8 cellular contexts compared by ENCODE assay signal in the genomic region with DNA sequence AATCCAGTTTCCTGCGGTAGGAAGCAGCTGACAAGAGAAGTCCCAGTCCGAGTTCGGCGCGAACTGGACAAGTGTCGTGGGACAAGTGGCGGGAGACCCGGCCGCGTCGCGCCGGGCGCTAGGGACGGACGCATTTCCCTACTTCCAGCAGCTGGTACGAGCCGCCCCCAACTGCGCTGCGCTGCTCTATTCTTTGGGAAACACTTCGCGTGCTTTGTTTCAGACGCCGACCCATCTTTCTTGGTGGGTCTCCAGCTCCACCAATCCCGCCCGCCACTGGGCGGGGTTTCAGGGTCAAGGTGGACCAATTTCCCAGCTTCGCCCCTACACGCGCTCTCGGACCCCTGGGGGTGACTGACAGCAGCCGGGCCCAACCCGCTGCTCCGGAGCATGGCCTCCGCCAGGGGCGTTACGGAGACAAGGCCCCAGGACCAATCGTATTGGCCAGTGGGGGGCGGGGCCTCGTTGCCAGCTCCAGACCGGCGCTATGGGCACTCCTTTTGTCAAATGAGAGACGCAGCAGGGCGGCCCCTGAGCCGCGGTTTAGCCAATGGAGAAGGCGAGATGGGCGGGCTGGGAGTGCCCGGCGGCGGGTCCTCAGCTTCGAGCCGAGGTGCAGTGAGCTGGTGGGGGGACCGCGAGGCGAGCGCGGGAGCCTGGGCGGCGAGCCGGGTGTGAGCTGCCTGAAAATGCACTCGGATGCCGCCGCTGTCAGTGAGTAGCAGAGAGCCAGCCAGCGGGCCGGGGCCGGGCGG. TPM values are rescaled to one million over a fixed set of nuclear protein-coding genes. Genes with fewer than 3 reads are reported as not detected.
DNase-seq lines count a peak whose midpoint lies in the region; ATAC-seq, FAIRE-seq and TF ChIP-seq lines count a peak whose summit lies in the region.

A gene (plus strand): TSS at position 600 of the 755 bp plus-strand sequence. CDS start 90 bp downstream, at position 690.

- ATAC-seq in GM21786 (IDR thresholded peaks at IDR 0.05; ENCODE audit: unreplicated experiment), result peak; percentile 90
- ATAC-seq in activated T-cell treated with anti-CD3 and anti-CD28 coated beads, Interleukin-2, amount 50 U/mL, for 72 hours (replicated peaks in 1 of 2), result peak; percentile 91
- peak; percentile 98 for ATAC-seq in esophagus mucosa

- H3K4me3 Mint-ChIP-seq in activated T-cell treated with anti-CD3 and anti-CD28 coated beads, Interleukin-2, amount 50 U/mL, for 72 hours, result peak within 1 kb of the TSS; percentile 87 to 95

- H3K4me1 Mint-ChIP-seq in activated T-cell treated with anti-CD3 and anti-CD28 coated beads, Interleukin-2, amount 50 U/mL, for 72 hours (ENCODE audit: low read depth), result peaks cover 30% of the 10 kb centered on the region

- H3K9me2 ChIP-seq in DOHH2 (replicated peaks; ENCODE audit: control insufficient read depth, low read length), result no peaks in the 10 kb centered on the region

- H3K9me3 ChIP-seq in DOHH2 (ENCODE audit: control insufficient read depth, insufficient read depth, low read length), result no peaks in the 10 kb centered on the region
- no peaks in the 10 kb centered on the region for H3K9me3 ChIP-seq in KOPT-K1 (ENCODE audit: insufficient read depth, low read length, poor library complexity, severe bottlenecking)
- H3K9me3 ChIP-seq in muscle layer of colon (ENCODE audit: low read length), result no peaks in the 10 kb centered on the region

- peaks cover 13% of the 10 kb centered on the region for H3K4me1 ChIP-seq in DOHH2 (ENCODE audit: control insufficient read depth, low read length)
- H3K4me1 ChIP-seq in muscle layer of colon (ENCODE audit: insufficient read depth, low read length), result peaks cover 13% of the 10 kb centered on the region

- H3K27ac Mint-ChIP-seq in activated T-cell treated with anti-CD3 and anti-CD28 coated beads, Interleukin-2, amount 50 U/mL, for 72 hours, result peak within 1 kb of the TSS; percentile 95

- H3K79me2 ChIP-seq in DOHH2 (ENCODE audit: control insufficient read depth, low read length), result peaks cover 41% of the 10 kb centered on the region

- H4K20me1 ChIP-seq in DOHH2 (ENCODE audit: control insufficient read depth, insufficient read depth, low read depth, low read length), result no peaks in the 10 kb centered on the region

- H3K36me3 Mint-ChIP-seq in activated T-cell treated with anti-CD3 and anti-CD28 coated beads, Interleukin-2, amount 50 U/mL, for 72 hours (ENCODE audit: insufficient read depth in 2 of 2), result peaks cover 2 to 3% of the 10 kb centered on the region in 2 donors

- DNase-seq in RCC 7860 (ENCODE audit: low spot score), result peak; percentile 98
- peak; percentile 99 for DNase-seq in activated T-cell treated with anti-CD3 and anti-CD28 coated beads, Interleukin-2, amount 50 U/mL, for 72 hours
- DNase-seq in stimulated activated CD8-positive, alpha-beta memory T cell treated with anti-CD3 and anti-CD28 coated beads, Interleukin-7, amount 100 ng/mL, for 24 hours (ENCODE audit: low read depth), result peak; percentile 98

- H3F3A ChIP-seq in DOHH2 (ENCODE audit: control insufficient read depth, insufficient read depth), result peaks cover 8% of the 10 kb centered on the region; the same call in 1 of the 2 replicates

- H3K4me3 ChIP-seq in DOHH2 (ENCODE audit: low read length) (peak within 1 kb of the TSS; percentile 95), muscle layer of colon (ENCODE audit: low read depth in 1 of 2, low read length in 2 of 2) (peak within 1 kb of the TSS; percentile 88 to 96)

- H3K9me3 Mint-ChIP-seq in activated T-cell treated with anti-CD3 and anti-CD28 coated beads, Interleukin-2, amount 50 U/mL, for 72 hours, result no peaks in the 10 kb centered on the region

- H3K27me3 ChIP-seq in DOHH2 (ENCODE audit: control insufficient read depth, low read length), result no peaks in the 10 kb centered on the region
- no peaks in the 10 kb centered on the region for H3K27me3 ChIP-seq in muscle layer of colon (ENCODE audit: control insufficient read depth in 1 of 2, insufficient read depth in 2 of 2, low read length in 2 of 2)

- H3K27ac ChIP-seq in DOHH2 (ENCODE audit: low read depth, low read length) (peak within 1 kb of the TSS; percentile 56), KOPT-K1 (ENCODE audit: low read depth, low read length, poor library complexity, severe bottlenecking) (peak within 1 kb of the TSS; percentile 53), muscle layer of colon (ENCODE audit: low read depth, low read length) (peak within 1 kb of the TSS; percentile 98)

- TF ChIP-seq CTCF in DOHH2 (IDR thresholded peaks at IDR 0.05; ENCODE audit: low read depth, low read length, poor library complexity, severe bottlenecking), result no peak

- peak; percentile 94 for FAIRE-seq in RCC 7860 (lab: Jason Lieb, UNC)

- no peaks in the 10 kb centered on the region for H3K27me3 Mint-ChIP-seq in activated T-cell treated with anti-CD3 and anti-CD28 coated beads, Interleukin-2, amount 50 U/mL, for 72 hours (ENCODE audit: low read depth)

- peak within 1 kb of the TSS; percentile 77 for H3K9ac ChIP-seq in muscle layer of colon (ENCODE audit: low read length)

- no peaks in the 10 kb centered on the region for H3K36me3 ChIP-seq in DOHH2 (ENCODE audit: control insufficient read depth, low read length)
- H3K36me3 ChIP-seq in KOPT-K1 (ENCODE audit: insufficient read depth, low read length), result no peaks in the 10 kb centered on the region
- no peaks in the 10 kb centered on the region for H3K36me3 ChIP-seq in muscle layer of colon (ENCODE audit: insufficient read depth, low read length)

- H3K4me2 ChIP-seq in DOHH2 (ENCODE audit: low read length), result peak within 1 kb of the TSS; percentile 90

RNA-seq across cellular contexts. Expression of the gene that starts here (rescaled TPM):
- 10 to 100 TPM; 45.6 to 46.7 TPM for total RNA-seq in activated T-cell treated with anti-CD3 and anti-CD28 coated beads, Interleukin-2, amount 50 U/mL, for 72 hours
- 19.2 TPM for total RNA-seq in esophagus mucosa

Comparison
In these comparisons a context has a peak if more than half of its experiments do, and no peak if none do; other contexts are left out.
1. Peak in every context shown above with its lines: DNase-seq, ATAC-seq, H3K4me3 ChIP-seq and H3K27ac ChIP-seq.